1 cellular context compared by ENCODE assay signal in the genomic region with DNA sequence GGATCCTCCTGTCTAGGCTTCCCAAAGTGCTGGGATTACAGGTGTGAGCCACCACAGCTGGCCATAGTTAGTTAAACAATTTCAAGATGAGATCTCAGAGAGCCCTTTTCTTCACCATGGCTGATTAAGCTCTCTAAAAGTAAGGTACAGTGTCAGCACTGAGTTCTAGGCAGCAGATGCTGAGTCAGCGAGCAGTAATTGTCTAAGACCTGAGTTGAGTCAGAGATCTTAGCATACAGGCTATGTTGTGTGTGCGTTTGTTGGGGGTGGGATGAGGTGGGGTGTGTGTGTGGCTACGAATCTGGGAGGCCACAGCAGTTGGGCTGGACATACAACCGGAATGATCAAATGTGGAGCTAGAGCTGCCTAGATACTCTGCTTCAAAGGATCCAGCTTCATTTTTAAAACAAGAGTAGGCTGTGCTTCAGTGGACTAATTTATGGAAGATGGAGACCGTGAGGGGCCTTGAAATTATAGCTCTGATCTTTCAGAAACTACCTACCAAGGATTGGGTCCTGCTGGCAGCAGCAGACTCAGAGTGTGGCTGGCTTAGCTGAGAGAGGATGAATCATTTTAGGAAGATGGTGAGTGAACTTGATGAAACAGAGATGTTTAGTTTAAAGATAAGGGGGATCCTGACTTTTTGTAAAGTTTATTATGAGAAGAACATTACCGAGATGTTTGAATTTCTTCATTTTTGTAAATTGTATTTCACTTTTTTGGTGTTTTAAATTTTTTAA.
TF ChIP-seq lines count a peak whose summit lies in the region.

No MANE protein-coding gene starts in this region.

TF ChIP-seq in K562, 482 proteins besides CTCF, POLR2A, EP300 and RAD21 (continued from another document and continues in another):
- TF ChIP-seq, protein P1, sequence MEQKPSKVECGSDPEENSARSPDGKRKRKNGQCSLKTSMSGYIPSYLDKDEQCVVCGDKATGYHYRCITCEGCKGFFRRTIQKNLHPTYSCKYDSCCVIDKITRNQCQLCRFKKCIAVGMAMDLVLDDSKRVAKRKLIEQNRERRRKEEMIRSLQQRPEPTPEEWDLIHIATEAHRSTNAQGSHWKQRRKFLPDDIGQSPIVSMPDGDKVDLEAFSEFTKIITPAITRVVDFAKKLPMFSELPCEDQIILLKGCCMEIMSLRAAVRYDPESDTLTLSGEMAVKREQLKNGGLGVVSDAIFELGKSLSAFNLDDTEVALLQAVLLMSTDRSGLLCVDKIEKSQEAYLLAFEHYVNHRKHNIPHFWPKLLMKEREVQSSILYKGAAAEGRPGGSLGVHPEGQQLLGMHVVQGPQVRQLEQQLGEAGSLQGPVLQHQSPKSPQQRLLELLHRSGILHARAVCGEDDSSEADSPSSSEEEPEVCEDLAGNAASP (IDR thresholded peaks at IDR 0.05), result no peak
- peak in 1 of 2 experiments; percentile 13; a peak in 1 of 4 replicates for TF ChIP-seq NRF1 (conservative IDR thresholded peaks at IDR 0.05 in 1 of 2, IDR thresholded peaks at IDR 0.05 in 1 of 2)
- no peak for TF ChIP-seq HEY1 (CRISPR knock-in tag; IDR thresholded peaks at IDR 0.05; ENCODE audit: borderline replicate concordance)
- TF ChIP-seq, protein P2, sequence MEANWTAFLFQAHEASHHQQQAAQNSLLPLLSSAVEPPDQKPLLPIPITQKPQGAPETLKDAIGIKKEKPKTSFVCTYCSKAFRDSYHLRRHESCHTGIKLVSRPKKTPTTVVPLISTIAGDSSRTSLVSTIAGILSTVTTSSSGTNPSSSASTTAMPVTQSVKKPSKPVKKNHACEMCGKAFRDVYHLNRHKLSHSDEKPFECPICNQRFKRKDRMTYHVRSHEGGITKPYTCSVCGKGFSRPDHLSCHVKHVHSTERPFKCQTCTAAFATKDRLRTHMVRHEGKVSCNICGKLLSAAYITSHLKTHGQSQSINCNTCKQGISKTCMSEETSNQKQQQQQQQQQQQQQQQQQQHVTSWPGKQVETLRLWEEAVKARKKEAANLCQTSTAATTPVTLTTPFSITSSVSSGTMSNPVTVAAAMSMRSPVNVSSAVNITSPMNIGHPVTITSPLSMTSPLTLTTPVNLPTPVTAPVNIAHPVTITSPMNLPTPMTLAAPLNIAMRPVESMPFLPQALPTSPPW (CRISPR knock-in tag; IDR thresholded peaks at IDR 0.05), result no peak
- TF ChIP-seq JUND (IDR thresholded peaks at IDR 0.05; ENCODE audit: borderline replicate concordance, low read depth, low read length), result peak; percentile 52; the same call in 1 of the 2 replicates
- peak; percentile 52; the same call in 1 of the 3 replicates for TF ChIP-seq JUND (tag; IDR thresholded peaks at IDR 0.05; ENCODE audit: borderline replicate concordance, low read depth, low read length)
- TF ChIP-seq MAFF (IDR thresholded peaks at IDR 0.05; ENCODE audit: low read length), result peak; percentile 94
- no peak for TF ChIP-seq RUNX1 (IDR thresholded peaks at IDR 0.05; ENCODE audit: low read depth)
- TF ChIP-seq ZNF316 (IDR thresholded peaks at IDR 0.05), result peak; percentile 99
- TF ChIP-seq TRIM28 (IDR thresholded peaks at IDR 0.05), result peak; percentile 51; the same call in 1 of the 2 replicates
- TF ChIP-seq ATF3 (IDR thresholded peaks at IDR 0.05), result peak; percentile 60
- no peak for TF ChIP-seq ATF3 (CRISPR knock-in tag; conservative IDR thresholded peaks at IDR 0.05)
- TF ChIP-seq, protein P3, sequence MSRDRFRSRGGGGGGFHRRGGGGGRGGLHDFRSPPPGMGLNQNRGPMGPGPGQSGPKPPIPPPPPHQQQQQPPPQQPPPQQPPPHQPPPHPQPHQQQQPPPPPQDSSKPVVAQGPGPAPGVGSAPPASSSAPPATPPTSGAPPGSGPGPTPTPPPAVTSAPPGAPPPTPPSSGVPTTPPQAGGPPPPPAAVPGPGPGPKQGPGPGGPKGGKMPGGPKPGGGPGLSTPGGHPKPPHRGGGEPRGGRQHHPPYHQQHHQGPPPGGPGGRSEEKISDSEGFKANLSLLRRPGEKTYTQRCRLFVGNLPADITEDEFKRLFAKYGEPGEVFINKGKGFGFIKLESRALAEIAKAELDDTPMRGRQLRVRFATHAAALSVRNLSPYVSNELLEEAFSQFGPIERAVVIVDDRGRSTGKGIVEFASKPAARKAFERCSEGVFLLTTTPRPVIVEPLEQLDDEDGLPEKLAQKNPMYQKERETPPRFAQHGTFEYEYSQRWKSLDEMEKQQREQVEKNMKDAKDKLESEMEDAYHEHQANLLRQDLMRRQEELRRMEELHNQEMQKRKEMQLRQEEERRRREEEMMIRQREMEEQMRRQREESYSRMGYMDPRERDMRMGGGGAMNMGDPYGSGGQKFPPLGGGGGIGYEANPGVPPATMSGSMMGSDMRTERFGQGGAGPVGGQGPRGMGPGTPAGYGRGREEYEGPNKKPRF (IDR thresholded peaks at IDR 0.05; ENCODE audit: low read depth, low read length), result no peak
- 0 out of 2 replicates have a peak, but pooled peaks have one; percentile 12 for TF ChIP-seq GATA2 (CRISPR knock-in tag; IDR thresholded peaks at IDR 0.05)
- peak; percentile 46; the same call in 1 of the 2 replicates for TF ChIP-seq EHMT2 (IDR thresholded peaks at IDR 0.05)
- peak; percentile 81 for TF ChIP-seq DPF2 (IDR thresholded peaks at IDR 0.05)
- TF ChIP-seq TAF9B (IDR thresholded peaks at IDR 0.05; ENCODE audit: partially characterized antibody), result no peak
- TF ChIP-seq STAT5B (CRISPR knock-in tag; IDR thresholded peaks at IDR 0.05), result no peak
- no peak for TF ChIP-seq MTF1 (CRISPR knock-in tag; IDR thresholded peaks at IDR 0.05; ENCODE audit: borderline replicate concordance)
- 0 out of 2 replicates have a peak, but pooled peaks have one; percentile 27 for TF ChIP-seq LARP7 (IDR thresholded peaks at IDR 0.05)
- peak; percentile 84 for TF ChIP-seq NFE2 (IDR thresholded peaks at IDR 0.05; ENCODE audit: low read depth)
- no peak for TF ChIP-seq ZNF175 (CRISPR knock-in tag; IDR thresholded peaks at IDR 0.05; ENCODE audit: low read depth)
- TF ChIP-seq SRSF7 (optimal IDR thresholded peaks at IDR 0.05; ENCODE audit: low read depth, low read length), result no peak
- no peak for TF ChIP-seq ARID2 (IDR thresholded peaks at IDR 0.05)
- TF ChIP-seq SP1 (CRISPR knock-in tag; IDR thresholded peaks at IDR 0.05), result no peak
- TF ChIP-seq IRF9 (tag; IDR thresholded peaks at IDR 0.05), result no peak
- TF ChIP-seq NR1H2 (CRISPR knock-in tag; IDR thresholded peaks at IDR 0.05), result no peak
- TF ChIP-seq ZNF740 (CRISPR knock-in tag; IDR thresholded peaks at IDR 0.05), result no peak
- no peak for TF ChIP-seq ZNF740 (tag; IDR thresholded peaks at IDR 0.05)
- peak; percentile 61 for TF ChIP-seq FOSL1 (tag; conservative IDR thresholded peaks at IDR 0.05)
- TF ChIP-seq, protein P4, sequence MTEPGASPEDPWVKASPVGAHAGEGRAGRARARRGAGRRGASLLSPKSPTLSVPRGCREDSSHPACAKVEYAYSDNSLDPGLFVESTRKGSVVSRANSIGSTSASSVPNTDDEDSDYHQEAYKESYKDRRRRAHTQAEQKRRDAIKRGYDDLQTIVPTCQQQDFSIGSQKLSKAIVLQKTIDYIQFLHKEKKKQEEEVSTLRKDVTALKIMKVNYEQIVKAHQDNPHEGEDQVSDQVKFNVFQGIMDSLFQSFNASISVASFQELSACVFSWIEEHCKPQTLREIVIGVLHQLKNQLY (CRISPR knock-in tag; conservative IDR thresholded peaks at IDR 0.05), result no peak
- TF ChIP-seq MAFG (tag; conservative IDR thresholded peaks at IDR 0.05), result peak; percentile 96
- no peak for TF ChIP-seq CREB1 (IDR thresholded peaks at IDR 0.05)
- TF ChIP-seq CREB1 (CRISPR knock-in tag; IDR thresholded peaks at IDR 0.05), result no peak
- TF ChIP-seq POLR3A (IDR thresholded peaks at IDR 0.05; ENCODE audit: borderline replicate concordance, extremely low read depth, insufficient read depth, insufficient read length), result no peak
- TF ChIP-seq RCOR1 (IDR thresholded peaks at IDR 0.05; ENCODE audit: borderline replicate concordance in 1 of 2, low read depth in 2 of 2, low read length in 2 of 2), result peak in 1 of 2 experiments; percentile 4; a peak in 1 of 4 replicates
- peak; percentile 66; the same call in 1 of the 2 replicates for TF ChIP-seq SMARCA4 (IDR thresholded peaks at IDR 0.05)
- peak; percentile 59; the same call in 1 of the 2 replicates for TF ChIP-seq ARID1B (IDR thresholded peaks at IDR 0.05)
- peak; percentile 44; the same call in 1 of the 2 replicates for TF ChIP-seq SMARCC2 (IDR thresholded peaks at IDR 0.05; ENCODE audit: low read depth)
- no peak for TF ChIP-seq SRSF3 (IDR thresholded peaks at IDR 0.05; ENCODE audit: insufficient read depth, low read length)
- TF ChIP-seq FIP1L1 (IDR thresholded peaks at IDR 0.05; ENCODE audit: low read depth, low read length, poor library complexity, severe bottlenecking), result no peak
- TF ChIP-seq ZBTB7A (IDR thresholded peaks at IDR 0.05; ENCODE audit: borderline replicate concordance, control insufficient read depth, low read depth, low read length), result 0 out of 2 replicates have a peak, but pooled peaks have one; percentile 14
- no peak for TF ChIP-seq ZNF561 (CRISPR knock-in tag; conservative IDR thresholded peaks at IDR 0.05)
- no peak for TF ChIP-seq ATF6 (CRISPR knock-in tag; IDR thresholded peaks at IDR 0.05)
- no peak for TF ChIP-seq YY1 (IDR thresholded peaks at IDR 0.05; ENCODE audit: borderline replicate concordance in 1 of 3, control insufficient read depth in 1 of 3, extremely low read depth in 1 of 3, insufficient read depth in 3 of 3, insufficient read length in 1 of 3, insufficient replicate concordance in 2 of 3, low read depth in 1 of 3, low read length in 2 of 3)
- TF ChIP-seq MAFK (IDR thresholded peaks at IDR 0.05; ENCODE audit: low read length), result peak; percentile 96
- peak; percentile 99 for TF ChIP-seq C11orf30 (IDR thresholded peaks at IDR 0.05; ENCODE audit: low read depth)
- no peak for TF ChIP-seq KAT2B (IDR thresholded peaks at IDR 0.05; ENCODE audit: low read depth, low read length)
- 0 out of 2 replicates have a peak, but pooled peaks have one; percentile 27 for TF ChIP-seq SOX6 (IDR thresholded peaks at IDR 0.05)
- TF ChIP-seq KDM1A (IDR thresholded peaks at IDR 0.05), result peak in 1 of 2 experiments; percentile 31; a peak in 2 of 4 replicates
- peak; percentile 52; the same call in 1 of the 2 replicates for TF ChIP-seq STAT6 (CRISPR knock-in tag; IDR thresholded peaks at IDR 0.05)
- no peak for TF ChIP-seq NR3C1 (CRISPR knock-in tag; IDR thresholded peaks at IDR 0.05)
